ENCODE assay signal across 1 cellular context in the genomic region with DNA sequence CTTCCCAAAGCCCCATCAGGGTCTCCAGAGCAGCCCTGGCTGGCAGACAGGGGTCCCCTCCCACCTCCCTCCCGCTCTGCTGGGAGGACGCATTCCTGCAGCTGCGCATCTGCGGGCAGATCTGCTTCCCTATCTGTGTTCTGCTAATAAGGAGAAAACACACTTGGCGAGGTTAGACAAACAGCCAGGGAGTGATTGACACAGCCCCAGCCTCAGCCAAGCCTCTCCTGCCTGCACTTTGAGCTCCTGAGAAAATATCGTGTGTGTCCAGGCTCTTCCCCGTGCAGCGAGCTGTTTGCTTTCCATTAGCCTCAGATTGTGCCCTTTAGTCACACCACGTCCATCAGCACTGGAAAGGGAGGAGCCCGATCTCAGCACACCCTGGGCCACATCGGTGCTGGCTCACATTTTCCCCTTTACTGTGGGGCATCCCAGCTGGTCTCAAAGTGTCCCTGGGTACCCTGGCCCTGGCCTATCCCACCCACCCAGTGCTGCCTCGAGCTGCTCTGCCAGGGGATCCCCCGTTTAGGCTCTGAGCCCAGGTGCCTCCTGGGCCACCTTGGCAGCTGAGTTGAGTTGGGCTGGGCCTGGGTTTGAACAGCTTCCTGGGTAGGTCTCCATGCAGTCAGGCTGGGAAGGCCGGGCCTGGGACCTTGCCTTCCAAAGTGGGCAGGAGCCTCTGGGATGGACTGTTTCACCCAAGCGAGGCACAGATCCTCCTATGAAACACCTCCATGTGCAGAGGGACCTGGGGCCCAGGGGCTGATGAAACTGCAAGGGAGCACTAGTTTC.
TF ChIP-seq lines count a peak whose summit lies in the region.

No MANE protein-coding gene starts in this region.

TF ChIP-seq in HepG2, 621 proteins besides CTCF, POLR2A, EP300 and RAD21 (continued from another document and continues in another):
- TF ChIP-seq, protein P1, sequence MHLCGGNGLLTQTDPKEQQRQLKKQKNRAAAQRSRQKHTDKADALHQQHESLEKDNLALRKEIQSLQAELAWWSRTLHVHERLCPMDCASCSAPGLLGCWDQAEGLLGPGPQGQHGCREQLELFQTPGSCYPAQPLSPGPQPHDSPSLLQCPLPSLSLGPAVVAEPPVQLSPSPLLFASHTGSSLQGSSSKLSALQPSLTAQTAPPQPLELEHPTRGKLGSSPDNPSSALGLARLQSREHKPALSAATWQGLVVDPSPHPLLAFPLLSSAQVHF (CRISPR knock-in tag; IDR thresholded peaks at IDR 0.05), result no peak
- no peak for TF ChIP-seq ZNF224 (CRISPR knock-in tag; IDR thresholded peaks at IDR 0.05)
- no peak for TF ChIP-seq SMAD3 (CRISPR knock-in tag; IDR thresholded peaks at IDR 0.05)
- TF ChIP-seq, protein P2, sequence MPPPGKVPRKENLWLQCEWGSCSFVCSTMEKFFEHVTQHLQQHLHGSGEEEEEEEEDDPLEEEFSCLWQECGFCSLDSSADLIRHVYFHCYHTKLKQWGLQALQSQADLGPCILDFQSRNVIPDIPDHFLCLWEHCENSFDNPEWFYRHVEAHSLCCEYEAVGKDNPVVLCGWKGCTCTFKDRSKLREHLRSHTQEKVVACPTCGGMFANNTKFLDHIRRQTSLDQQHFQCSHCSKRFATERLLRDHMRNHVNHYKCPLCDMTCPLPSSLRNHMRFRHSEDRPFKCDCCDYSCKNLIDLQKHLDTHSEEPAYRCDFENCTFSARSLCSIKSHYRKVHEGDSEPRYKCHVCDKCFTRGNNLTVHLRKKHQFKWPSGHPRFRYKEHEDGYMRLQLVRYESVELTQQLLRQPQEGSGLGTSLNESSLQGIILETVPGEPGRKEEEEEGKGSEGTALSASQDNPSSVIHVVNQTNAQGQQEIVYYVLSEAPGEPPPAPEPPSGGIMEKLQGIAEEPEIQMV (CRISPR knock-in tag; IDR thresholded peaks at IDR 0.05; ENCODE audit: low read depth), result no peak; the same call in 1 of the 2 replicates
- no peak for TF ChIP-seq MAF1 (CRISPR knock-in tag; IDR thresholded peaks at IDR 0.05; ENCODE audit: borderline replicate concordance)
- TF ChIP-seq, protein P3, sequence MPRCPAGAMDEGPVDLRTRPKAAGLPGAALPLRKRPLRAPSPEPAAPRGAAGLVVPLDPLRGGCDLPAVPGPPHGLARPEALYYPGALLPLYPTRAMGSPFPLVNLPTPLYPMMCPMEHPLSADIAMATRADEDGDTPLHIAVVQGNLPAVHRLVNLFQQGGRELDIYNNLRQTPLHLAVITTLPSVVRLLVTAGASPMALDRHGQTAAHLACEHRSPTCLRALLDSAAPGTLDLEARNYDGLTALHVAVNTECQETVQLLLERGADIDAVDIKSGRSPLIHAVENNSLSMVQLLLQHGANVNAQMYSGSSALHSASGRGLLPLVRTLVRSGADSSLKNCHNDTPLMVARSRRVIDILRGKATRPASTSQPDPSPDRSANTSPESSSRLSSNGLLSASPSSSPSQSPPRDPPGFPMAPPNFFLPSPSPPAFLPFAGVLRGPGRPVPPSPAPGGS (CRISPR knock-in tag; IDR thresholded peaks at IDR 0.05), result no peak
- TF ChIP-seq ZFP36 (IDR thresholded peaks at IDR 0.05; ENCODE audit: borderline replicate concordance, low read depth, low read length, partially characterized antibody), result no peak
- no peak for TF ChIP-seq ZNF672 (CRISPR knock-in tag; IDR thresholded peaks at IDR 0.05)
- TF ChIP-seq, protein P4, sequence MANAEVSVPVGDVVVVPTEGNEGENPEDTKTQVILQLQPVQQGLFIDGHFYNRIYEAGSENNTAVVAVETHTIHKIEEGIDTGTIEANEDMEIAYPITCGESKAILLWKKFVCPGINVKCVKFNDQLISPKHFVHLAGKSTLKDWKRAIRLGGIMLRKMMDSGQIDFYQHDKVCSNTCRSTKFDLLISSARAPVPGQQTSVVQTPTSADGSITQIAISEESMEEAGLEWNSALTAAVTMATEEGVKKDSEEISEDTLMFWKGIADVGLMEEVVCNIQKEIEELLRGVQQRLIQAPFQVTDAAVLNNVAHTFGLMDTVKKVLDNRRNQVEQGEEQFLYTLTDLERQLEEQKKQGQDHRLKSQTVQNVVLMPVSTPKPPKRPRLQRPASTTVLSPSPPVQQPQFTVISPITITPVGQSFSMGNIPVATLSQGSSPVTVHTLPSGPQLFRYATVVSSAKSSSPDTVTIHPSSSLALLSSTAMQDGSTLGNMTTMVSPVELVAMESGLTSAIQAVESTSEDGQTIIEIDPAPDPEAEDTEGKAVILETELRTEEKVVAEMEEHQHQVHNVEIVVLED (CRISPR knock-in tag; IDR thresholded peaks at IDR 0.05; ENCODE audit: borderline replicate concordance), result no peak; the same call in 1 of the 2 replicates
- peak; percentile 32; the same call in 1 of the 2 replicates for TF ChIP-seq GABPB1 (CRISPR knock-in tag; IDR thresholded peaks at IDR 0.05)
- TF ChIP-seq, protein P5, sequence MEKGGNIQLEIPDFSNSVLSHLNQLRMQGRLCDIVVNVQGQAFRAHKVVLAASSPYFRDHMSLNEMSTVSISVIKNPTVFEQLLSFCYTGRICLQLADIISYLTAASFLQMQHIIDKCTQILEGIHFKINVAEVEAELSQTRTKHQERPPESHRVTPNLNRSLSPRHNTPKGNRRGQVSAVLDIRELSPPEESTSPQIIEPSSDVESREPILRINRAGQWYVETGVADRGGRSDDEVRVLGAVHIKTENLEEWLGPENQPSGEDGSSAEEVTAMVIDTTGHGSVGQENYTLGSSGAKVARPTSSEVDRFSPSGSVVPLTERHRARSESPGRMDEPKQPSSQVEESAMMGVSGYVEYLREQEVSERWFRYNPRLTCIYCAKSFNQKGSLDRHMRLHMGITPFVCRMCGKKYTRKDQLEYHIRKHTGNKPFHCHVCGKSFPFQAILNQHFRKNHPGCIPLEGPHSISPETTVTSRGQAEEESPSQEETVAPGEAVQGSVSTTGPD (CRISPR knock-in tag; IDR thresholded peaks at IDR 0.05), result no peak
- TF ChIP-seq, protein P6, sequence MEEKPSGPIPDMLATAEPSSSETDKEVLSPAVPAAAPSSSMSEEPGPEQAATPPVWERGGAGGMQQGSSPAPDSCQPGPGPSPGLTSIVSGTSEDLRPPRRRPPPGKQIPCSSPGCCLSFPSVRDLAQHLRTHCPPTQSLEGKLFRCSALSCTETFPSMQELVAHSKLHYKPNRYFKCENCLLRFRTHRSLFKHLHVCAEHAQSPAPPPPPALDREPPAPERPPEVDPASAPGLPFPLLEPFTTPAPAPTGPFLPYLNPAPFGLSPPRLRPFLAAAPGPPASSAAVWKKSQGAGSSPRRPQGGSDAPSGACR (CRISPR knock-in tag; IDR thresholded peaks at IDR 0.05), result no peak
- TF ChIP-seq, protein P7, sequence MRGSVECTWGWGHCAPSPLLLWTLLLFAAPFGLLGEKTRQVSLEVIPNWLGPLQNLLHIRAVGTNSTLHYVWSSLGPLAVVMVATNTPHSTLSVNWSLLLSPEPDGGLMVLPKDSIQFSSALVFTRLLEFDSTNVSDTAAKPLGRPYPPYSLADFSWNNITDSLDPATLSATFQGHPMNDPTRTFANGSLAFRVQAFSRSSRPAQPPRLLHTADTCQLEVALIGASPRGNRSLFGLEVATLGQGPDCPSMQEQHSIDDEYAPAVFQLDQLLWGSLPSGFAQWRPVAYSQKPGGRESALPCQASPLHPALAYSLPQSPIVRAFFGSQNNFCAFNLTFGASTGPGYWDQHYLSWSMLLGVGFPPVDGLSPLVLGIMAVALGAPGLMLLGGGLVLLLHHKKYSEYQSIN (CRISPR knock-in tag; IDR thresholded peaks at IDR 0.05; ENCODE audit: borderline replicate concordance), result no peak
- no peak; the same call in 1 of the 2 replicates for TF ChIP-seq CBX5 (CRISPR knock-in tag; IDR thresholded peaks at IDR 0.05; ENCODE audit: borderline replicate concordance)
- TF ChIP-seq KLF13 (CRISPR knock-in tag; IDR thresholded peaks at IDR 0.05), result no peak
- no peak for TF ChIP-seq TAF15 (IDR thresholded peaks at IDR 0.05; ENCODE audit: low read depth, low read length, poor library complexity, severe bottlenecking)
- peak; percentile 44; the same call in 1 of the 2 replicates for TF ChIP-seq ZFX (CRISPR knock-in tag; IDR thresholded peaks at IDR 0.05; ENCODE audit: low read depth)
- TF ChIP-seq RARG (CRISPR knock-in tag; IDR thresholded peaks at IDR 0.05; ENCODE audit: low read depth), result no peak
- TF ChIP-seq SRF (IDR thresholded peaks at IDR 0.05; ENCODE audit: low read depth, low read length), result peak; percentile 66; the same call in 1 of the 2 replicates
- no peak for TF ChIP-seq ZNF549 (CRISPR knock-in tag; IDR thresholded peaks at IDR 0.05)
- TF ChIP-seq KLF12 (CRISPR knock-in tag; IDR thresholded peaks at IDR 0.05; ENCODE audit: borderline replicate concordance), result no peak
- 0 out of 2 replicates have a peak, but pooled peaks have one; percentile 88 for TF ChIP-seq ZNF343 (CRISPR knock-in tag; IDR thresholded peaks at IDR 0.05)
- TF ChIP-seq MAFF (IDR thresholded peaks at IDR 0.05; ENCODE audit: low read depth, low read length), result no peak
- no peak for TF ChIP-seq ZNF20 (CRISPR knock-in tag; IDR thresholded peaks at IDR 0.05)
- TF ChIP-seq SIN3B (IDR thresholded peaks at IDR 0.05; ENCODE audit: low read length), result no peak
- TF ChIP-seq ZSCAN29 (CRISPR knock-in tag; conservative IDR thresholded peaks at IDR 0.05), result 0 out of 2 replicates have a peak, but pooled peaks have one; percentile 46
- no peak for TF ChIP-seq ZNF382 (CRISPR knock-in tag; IDR thresholded peaks at IDR 0.05; ENCODE audit: borderline replicate concordance)
- no peak for TF ChIP-seq GTF2F1 (IDR thresholded peaks at IDR 0.05; ENCODE audit: low read length)
- TF ChIP-seq SRY (CRISPR knock-in tag; IDR thresholded peaks at IDR 0.05), result no peak
- TF ChIP-seq, protein P8, sequence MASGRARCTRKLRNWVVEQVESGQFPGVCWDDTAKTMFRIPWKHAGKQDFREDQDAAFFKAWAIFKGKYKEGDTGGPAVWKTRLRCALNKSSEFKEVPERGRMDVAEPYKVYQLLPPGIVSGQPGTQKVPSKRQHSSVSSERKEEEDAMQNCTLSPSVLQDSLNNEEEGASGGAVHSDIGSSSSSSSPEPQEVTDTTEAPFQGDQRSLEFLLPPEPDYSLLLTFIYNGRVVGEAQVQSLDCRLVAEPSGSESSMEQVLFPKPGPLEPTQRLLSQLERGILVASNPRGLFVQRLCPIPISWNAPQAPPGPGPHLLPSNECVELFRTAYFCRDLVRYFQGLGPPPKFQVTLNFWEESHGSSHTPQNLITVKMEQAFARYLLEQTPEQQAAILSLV (CRISPR knock-in tag; IDR thresholded peaks at IDR 0.05; ENCODE audit: borderline replicate concordance), result peak; percentile 78; the same call in 1 of the 2 replicates
- no peak for TF ChIP-seq SAFB2 (CRISPR knock-in tag; IDR thresholded peaks at IDR 0.05; ENCODE audit: borderline replicate concordance, low read depth)
- TF ChIP-seq, protein P9, sequence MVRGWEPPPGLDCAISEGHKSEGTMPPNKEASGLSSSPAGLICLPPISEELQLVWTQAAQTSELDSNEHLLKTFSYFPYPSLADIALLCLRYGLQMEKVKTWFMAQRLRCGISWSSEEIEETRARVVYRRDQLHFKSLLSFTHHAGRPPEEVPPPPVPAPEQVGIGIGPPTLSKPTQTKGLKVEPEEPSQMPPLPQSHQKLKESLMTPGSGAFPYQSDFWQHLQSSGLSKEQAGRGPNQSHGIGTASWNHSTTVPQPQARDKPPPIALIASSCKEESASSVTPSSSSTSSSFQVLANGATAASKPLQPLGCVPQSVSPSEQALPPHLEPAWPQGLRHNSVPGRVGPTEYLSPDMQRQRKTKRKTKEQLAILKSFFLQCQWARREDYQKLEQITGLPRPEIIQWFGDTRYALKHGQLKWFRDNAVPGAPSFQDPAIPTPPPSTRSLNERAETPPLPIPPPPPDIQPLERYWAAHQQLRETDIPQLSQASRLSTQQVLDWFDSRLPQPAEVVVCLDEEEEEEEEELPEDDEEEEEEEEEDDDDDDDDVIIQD (CRISPR knock-in tag; IDR thresholded peaks at IDR 0.05; ENCODE audit: low read depth), result 0 out of 2 replicates have a peak, but pooled peaks have one; percentile 36
- no peak for TF ChIP-seq ZNF235 (CRISPR knock-in tag; IDR thresholded peaks at IDR 0.05; ENCODE audit: borderline replicate concordance)
- TF ChIP-seq, protein P10, sequence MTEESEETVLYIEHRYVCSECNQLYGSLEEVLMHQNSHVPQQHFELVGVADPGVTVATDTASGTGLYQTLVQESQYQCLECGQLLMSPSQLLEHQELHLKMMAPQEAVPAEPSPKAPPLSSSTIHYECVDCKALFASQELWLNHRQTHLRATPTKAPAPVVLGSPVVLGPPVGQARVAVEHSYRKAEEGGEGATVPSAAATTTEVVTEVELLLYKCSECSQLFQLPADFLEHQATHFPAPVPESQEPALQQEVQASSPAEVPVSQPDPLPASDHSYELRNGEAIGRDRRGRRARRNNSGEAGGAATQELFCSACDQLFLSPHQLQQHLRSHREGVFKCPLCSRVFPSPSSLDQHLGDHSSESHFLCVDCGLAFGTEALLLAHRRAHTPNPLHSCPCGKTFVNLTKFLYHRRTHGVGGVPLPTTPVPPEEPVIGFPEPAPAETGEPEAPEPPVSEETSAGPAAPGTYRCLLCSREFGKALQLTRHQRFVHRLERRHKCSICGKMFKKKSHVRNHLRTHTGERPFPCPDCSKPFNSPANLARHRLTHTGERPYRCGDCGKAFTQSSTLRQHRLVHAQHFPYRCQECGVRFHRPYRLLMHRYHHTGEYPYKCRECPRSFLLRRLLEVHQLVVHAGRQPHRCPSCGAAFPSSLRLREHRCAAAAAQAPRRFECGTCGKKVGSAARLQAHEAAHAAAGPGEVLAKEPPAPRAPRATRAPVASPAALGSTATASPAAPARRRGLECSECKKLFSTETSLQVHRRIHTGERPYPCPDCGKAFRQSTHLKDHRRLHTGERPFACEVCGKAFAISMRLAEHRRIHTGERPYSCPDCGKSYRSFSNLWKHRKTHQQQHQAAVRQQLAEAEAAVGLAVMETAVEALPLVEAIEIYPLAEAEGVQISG (CRISPR knock-in tag; IDR thresholded peaks at IDR 0.05), result peak; percentile 53; the same call in 1 of the 2 replicates
- TF ChIP-seq MAFG (CRISPR knock-in tag; IDR thresholded peaks at IDR 0.05), result no peak
- no peak for TF ChIP-seq ZNF670 (CRISPR knock-in tag; IDR thresholded peaks at IDR 0.05; ENCODE audit: borderline replicate concordance)
- no peak for TF ChIP-seq ZNF121 (CRISPR knock-in tag; IDR thresholded peaks at IDR 0.05)
- no peak for TF ChIP-seq TCF7L2 (IDR thresholded peaks at IDR 0.05; ENCODE audit: low read depth, low read length)
- peak; percentile 74 for TF ChIP-seq BHLHE40 (IDR thresholded peaks at IDR 0.05; ENCODE audit: low read length)
- TF ChIP-seq MEIS1 (CRISPR knock-in tag; IDR thresholded peaks at IDR 0.05; ENCODE audit: borderline replicate concordance), result peak; percentile 98
- TF ChIP-seq ZNF652 (CRISPR knock-in tag; IDR thresholded peaks at IDR 0.05; ENCODE audit: borderline replicate concordance, low read depth), result no peak
- TF ChIP-seq ZNF33B (CRISPR knock-in tag; IDR thresholded peaks at IDR 0.05), result 0 out of 2 replicates have a peak, but pooled peaks have one; percentile 27
- TF ChIP-seq MED8 (CRISPR knock-in tag; IDR thresholded peaks at IDR 0.05; ENCODE audit: insufficient replicate concordance), result no peak
- no peak for TF ChIP-seq AKAP8 (CRISPR knock-in tag; IDR thresholded peaks at IDR 0.05)
- no peak for TF ChIP-seq NPAS2 (CRISPR knock-in tag; IDR thresholded peaks at IDR 0.05; ENCODE audit: borderline replicate concordance)
- TF ChIP-seq, protein P11, sequence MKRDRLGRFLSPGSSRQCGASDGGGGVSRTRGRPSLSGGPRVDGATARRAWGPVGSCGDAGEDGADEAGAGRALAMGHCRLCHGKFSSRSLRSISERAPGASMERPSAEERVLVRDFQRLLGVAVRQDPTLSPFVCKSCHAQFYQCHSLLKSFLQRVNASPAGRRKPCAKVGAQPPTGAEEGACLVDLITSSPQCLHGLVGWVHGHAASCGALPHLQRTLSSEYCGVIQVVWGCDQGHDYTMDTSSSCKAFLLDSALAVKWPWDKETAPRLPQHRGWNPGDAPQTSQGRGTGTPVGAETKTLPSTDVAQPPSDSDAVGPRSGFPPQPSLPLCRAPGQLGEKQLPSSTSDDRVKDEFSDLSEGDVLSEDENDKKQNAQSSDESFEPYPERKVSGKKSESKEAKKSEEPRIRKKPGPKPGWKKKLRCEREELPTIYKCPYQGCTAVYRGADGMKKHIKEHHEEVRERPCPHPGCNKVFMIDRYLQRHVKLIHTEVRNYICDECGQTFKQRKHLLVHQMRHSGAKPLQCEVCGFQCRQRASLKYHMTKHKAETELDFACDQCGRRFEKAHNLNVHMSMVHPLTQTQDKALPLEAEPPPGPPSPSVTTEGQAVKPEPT (CRISPR knock-in tag; IDR thresholded peaks at IDR 0.05; ENCODE audit: low read depth), result no peak
